32 cellular contexts compared by ENCODE assay signal in the genomic region with DNA sequence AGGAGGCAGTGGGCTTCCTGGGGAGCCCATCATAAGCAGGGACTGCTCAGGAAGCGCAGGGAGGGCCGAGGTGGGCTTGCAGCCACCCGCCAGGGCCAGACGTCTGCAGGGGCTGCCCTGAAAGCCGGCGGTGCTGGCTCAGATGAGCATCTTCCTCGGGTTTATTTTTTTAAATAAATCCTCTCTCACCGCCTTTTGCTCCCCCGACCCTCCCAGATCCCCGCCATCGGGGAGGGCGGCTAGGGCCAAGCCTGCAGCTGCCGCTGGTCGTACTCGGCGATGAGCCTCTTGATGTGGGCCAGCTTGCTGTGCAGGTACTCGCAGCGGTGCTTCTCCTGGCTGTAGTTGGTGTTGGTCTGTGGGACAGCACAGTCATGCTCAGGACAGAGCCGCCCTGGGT. TPM values are rescaled to one million over a fixed set of nuclear protein-coding genes. Genes with fewer than 3 reads are reported as not detected.
"Had no signal": no experiment of that assay in that cellular context is flagged by ENCODE, and none has a peak within 500 bp of the region (broad histone marks: within the 10 kb centered on the region; RNA-seq: fewer than 3 reads in every experiment).

No MANE protein-coding gene starts in this region.

- H3K4me3 ChIP-seq: SK-N-MC had no signal

- DNase-seq: activated CD4-positive, alpha-beta memory T cell treated with anti-CD3 and anti-CD28 coated beads for 36 hours; activated CD4-positive, alpha-beta T cell treated with anti-CD3 and anti-CD28 coated beads, Interleukin-2, amount 10 ng/mL, durations not matched to agents 7 days and 5 days; activated CD4-positive, CD25-positive, alpha-beta regulatory T cell; activated CD8-positive, alpha-beta memory T cell treated with anti-CD3 and anti-CD28 coated beads for 24 hours; activated gamma-delta T cell; activated naive CD4-positive, alpha-beta T cell treated with anti-CD3 and anti-CD28 coated beads for 36 hours; activated naive CD8-positive, alpha-beta T cell treated with anti-CD3 and anti-CD28 coated beads for 36 hours; activated T-cell treated with anti-CD3 and anti-CD28 coated beads, Interleukin-2, amount 50 U/mL, for 48 hours; brain microvascular endothelial cell; KG1; NCI-H1092 treated with DMSO at 0.1 percent for 48 hours; NCI-H1417 treated with DMSO at 0.1 percent for 48 hours; NCI-H1694; NCI-H2029; NCI-H2107; NCI-H2171 treated with DMSO at 0.1 percent for 48 hours; NCI-H226; NCI-H526; NCI-H82; NK-92 treated with Interleukin-12 subunit alpha and Interleukin-12 subunit beta, amount 100 ng/mL, for 24 hours; PC-3; SIG-M5; T-cell; T-helper 2 cell; T1000 had no signal

- H3K27ac Mint-ChIP-seq: activated CD4-positive, alpha-beta memory T cell treated with anti-CD3 and anti-CD28 coated beads for 36 hours; activated CD4-positive, alpha-beta T cell treated with anti-CD3 and anti-CD28 coated beads, Interleukin-2, amount 10 ng/mL, durations not matched to agents 7 days and 5 days; activated naive CD4-positive, alpha-beta T cell treated with anti-CD3 and anti-CD28 coated beads for 36 hours; activated naive CD8-positive, alpha-beta T cell treated with anti-CD3 and anti-CD28 coated beads for 36 hours; activated T-helper 17 cell treated with anti-CD3 and anti-CD28 coated beads, Interleukin-2, amount 50 U/mL, for 72 hours; T-cell had no signal

- FAIRE-seq: RCC 7860, TTC549 had no signal

- H3K4me3 Mint-ChIP-seq: activated CD4-positive, alpha-beta memory T cell treated with anti-CD3 and anti-CD28 coated beads for 36 hours; activated CD4-positive, alpha-beta T cell treated with anti-CD3 and anti-CD28 coated beads, Interleukin-2, amount 10 ng/mL, durations not matched to agents 7 days and 5 days; activated naive CD4-positive, alpha-beta T cell treated with anti-CD3 and anti-CD28 coated beads for 36 hours; activated naive CD8-positive, alpha-beta T cell treated with anti-CD3 and anti-CD28 coated beads for 36 hours; activated T-helper 17 cell treated with anti-CD3 and anti-CD28 coated beads, Interleukin-2, amount 50 U/mL, for 72 hours; T-cell had no signal

- H3K27me3 Mint-ChIP-seq: activated CD4-positive, alpha-beta memory T cell treated with anti-CD3 and anti-CD28 coated beads for 36 hours; activated CD4-positive, alpha-beta T cell treated with anti-CD3 and anti-CD28 coated beads, Interleukin-2, amount 10 ng/mL, durations not matched to agents 7 days and 5 days; activated naive CD8-positive, alpha-beta T cell treated with anti-CD3 and anti-CD28 coated beads for 36 hours; activated T-helper 17 cell treated with anti-CD3 and anti-CD28 coated beads, Interleukin-2, amount 50 U/mL, for 72 hours; T-cell had no signal

- H3K27me3 ChIP-seq: brain microvascular endothelial cell had no signal

- ATAC-seq: activated T-helper 17 cell treated with anti-CD3 and anti-CD28 coated beads, Interleukin-2, amount 50 U/mL, for 72 hours; PC-3; T-cell had no signal

- H3K27ac ChIP-seq: brain microvascular endothelial cell, SK-N-MC had no signal

RNA-seq across cellular contexts. Expression of gene LRRC25, which starts 47.1 kb away (rescaled TPM):
- total RNA-seq: activated CD4-positive, alpha-beta memory T cell treated with anti-CD3 and anti-CD28 coated beads for 36 hours; activated CD4-positive, alpha-beta T cell treated with anti-CD3 and anti-CD28 coated beads, Interleukin-2, amount 10 ng/mL, durations not matched to agents 7 days and 5 days; activated naive CD4-positive, alpha-beta T cell treated with anti-CD3 and anti-CD28 coated beads for 36 hours; activated naive CD8-positive, alpha-beta T cell treated with anti-CD3 and anti-CD28 coated beads for 36 hours; activated T-helper 17 cell treated with anti-CD3 and anti-CD28 coated beads, Interleukin-2, amount 50 U/mL, for 72 hours; LHCN-M2; M059J; NCI-H460; PC-3 had no signal

RNA-seq across cellular contexts. Expression of gene GDF15, which starts 58.6 kb away (rescaled TPM):
- total RNA-seq: activated CD4-positive, alpha-beta memory T cell treated with anti-CD3 and anti-CD28 coated beads for 36 hours; activated CD4-positive, alpha-beta T cell treated with anti-CD3 and anti-CD28 coated beads, Interleukin-2, amount 10 ng/mL, durations not matched to agents 7 days and 5 days; activated naive CD8-positive, alpha-beta T cell treated with anti-CD3 and anti-CD28 coated beads for 36 hours had no signal
